ENCODE assay signal across 8 cellular contexts in genomic region chr4:57110635-57111546, GRCh38. TPM values are rescaled to one million over a fixed set of nuclear protein-coding genes. Genes with fewer than 3 reads are reported as not detected.
DNase-seq lines count a peak whose midpoint lies in the region; ATAC-seq and TF ChIP-seq lines count a peak whose summit lies in the region.

No MANE protein-coding gene starts in this region.

- H3K4me1 ChIP-seq in HUES48 (ENCODE audit: control insufficient read depth, insufficient read depth, low read length): peaks cover 10% of the 10 kb centered on the region
- peaks cover 7 to 13% of the 10 kb centered on the region in 2 donors for H3K4me1 ChIP-seq in mucosa of rectum (ENCODE audit: control insufficient read depth in 2 of 2, insufficient read depth in 2 of 2, low read length in 2 of 2)
- H3K4me1 ChIP-seq in upper lobe of left lung: peaks cover 12 to 25% (median 21%) of the 10 kb centered on the region in 4 donors

- no peaks in the 10 kb centered on the region for H3K36me3 Mint-ChIP-seq in WTC11

- H3K27me3 ChIP-seq in HUES48 (ENCODE audit: control insufficient read depth, insufficient read depth, low read length) (peaks cover 65% of the 10 kb centered on the region), mucosa of rectum (ENCODE audit: control insufficient read depth in 2 of 2, insufficient read depth in 2 of 2, low read length in 2 of 2) (peaks cover 6 to 7% of the 10 kb centered on the region in 2 donors), upper lobe of left lung (no peaks in the 10 kb centered on the region)

- H3K36me3 ChIP-seq in HUES48 (ENCODE audit: control insufficient read depth, insufficient read depth, low read length): no peaks in the 10 kb centered on the region
- no peaks in the 10 kb centered on the region for H3K36me3 ChIP-seq in mucosa of rectum (ENCODE audit: control insufficient read depth in 2 of 2, insufficient read depth in 2 of 2, low read length in 2 of 2)
- H3K36me3 ChIP-seq in upper lobe of left lung: no peaks in the 10 kb centered on the region

- 1% methylated on average over 25 of the region's 25 CpGs for WGBS in upper lobe of left lung, 2 donors

- no peak for TF ChIP-seq POLR2A in upper lobe of left lung (IDR thresholded peaks at IDR 0.05)

- H3K27ac ChIP-seq in HUES48 (ENCODE audit: low read depth, low read length) (peak overlapping the region; percentile 12), mucosa of rectum (ENCODE audit: low read depth in 2 of 2, low read length in 2 of 2) (peak overlapping the region; percentile 84 to 85), upper lobe of left lung (peak overlapping the region; percentile 89 to 92 (median 90))

- TF ChIP-seq CTCF in WTC11 (IDR thresholded peaks at IDR 0.05) (no peak), upper lobe of left lung (IDR thresholded peaks at IDR 0.05) (no peak)

- H3K9me3 Mint-ChIP-seq in WTC11: no peaks in the 10 kb centered on the region

- no peak for TF ChIP-seq EP300 in upper lobe of left lung (IDR thresholded peaks at IDR 0.05)

- H3K27ac Mint-ChIP-seq in WTC11: 0 out of 2 replicates have a peak overlapping the region, but pooled peaks have one; percentile 9

- peaks cover 25% of the 10 kb centered on the region for H3K4me1 Mint-ChIP-seq in WTC11

- peak overlapping the region; percentile 93 for H3K4me3 Mint-ChIP-seq in WTC11

- POLR2A ChIA-PET in WTC11 (lab: Charles Lee): no interaction called here

- no peaks in the 10 kb centered on the region for H3K9me3 ChIP-seq in HUES48 (ENCODE audit: control insufficient read depth, insufficient read depth, low read length)
- no peaks in the 10 kb centered on the region for H3K9me3 ChIP-seq in mucosa of rectum (ENCODE audit: control insufficient read depth in 2 of 2, low read length in 2 of 2)
- no peaks in the 10 kb centered on the region for H3K9me3 ChIP-seq in upper lobe of left lung

- ATAC-seq in GM18502 (IDR thresholded peaks at IDR 0.05; ENCODE audit: poor library complexity, unreplicated experiment) (peak; percentile 44), WTC11 (peak; percentile 68), upper lobe of left lung (ENCODE audit: low FRiP score in 2 of 2) (peak; percentile 69 to 72), GM21825 (IDR thresholded peaks at IDR 0.05; ENCODE audit: unreplicated experiment) (no peak)

- H3K9ac ChIP-seq in HUES48 (ENCODE audit: low read depth, low read length) (peak overlapping the region; percentile 22), mucosa of rectum (ENCODE audit: low read depth in 1 of 2, low read length in 2 of 2) (peak overlapping the region; percentile 52 to 79)

- DNase-seq in AG08396 (ENCODE audit: low spot score) (peak; percentile 56), WTC11 (ENCODE audit: low spot score) (peak; percentile 26), fibroblast of gingiva (ENCODE audit: low read depth) (peak; percentile 66), upper lobe of left lung (peak; percentile 3 to 72)

- CTCF ChIA-PET in WTC11 (lab: Charles Lee): interaction anchor here (0.7 to 1.5 kb wide), 4 partner anchors 9 to 80 kb away, joined by 3 to 6 read pairs (median 4); no protein-coding TSS in a partner anchor

- H3K27me3 Mint-ChIP-seq in WTC11 (ENCODE audit: low read depth): peaks cover 75% of the 10 kb centered on the region

- H3K4me3 ChIP-seq in HUES48 (ENCODE audit: low read depth, low read length): peak overlapping the region; percentile 65
- peak overlapping the region; percentile 70 for H3K4me3 ChIP-seq in mucosa of rectum (ENCODE audit: low read length in 2 of 2)
- H3K4me3 ChIP-seq in upper lobe of left lung: peak overlapping the region; percentile 22 to 73 (median 66)

TF ChIP-seq in WTC11, 78 proteins besides CTCF, POLR2A, EP300 and RAD21:
- TF ChIP-seq NFYB (CRISPR knock-in tag; conservative IDR thresholded peaks at IDR 0.05; ENCODE audit: low read depth) (no peak), GTF2I (CRISPR knock-in tag; conservative IDR thresholded peaks at IDR 0.05) (no peak), TCF7 (CRISPR knock-in tag; IDR thresholded peaks at IDR 0.05; ENCODE audit: low read depth) (no peak), ESRRA (CRISPR knock-in tag; IDR thresholded peaks at IDR 0.05; ENCODE audit: borderline replicate concordance) (no peak)
TF ChIP-seq in WTC11: peak in this region for 0.

RNA-seq across cellular contexts. Expression of gene IGFBP7, which starts 0.7 kb away (rescaled TPM):
- total RNA-seq in WTC11 (2021): 1.0 to 1.5 TPM (median 1.4 TPM) in 3 replicates
- 100 to 1,000 TPM; 105 to 705 (median 359) TPM for total RNA-seq in upper lobe of left lung

Comparison
In these comparisons a context has a peak if more than half of its experiments do, and no peak if none do; other contexts are left out.
1. H3K27ac ChIP-seq: peak in every context shown above with its lines; median percentile 90 in upper lobe of left lung; 84 in mucosa of rectum; 12 in HUES48.
2. RNA of gene IGFBP7, which starts 0.7 kb away (total RNA-seq): 105 to 705 TPM in upper lobe of left lung; 1.0 to 1.5 TPM in WTC11; every median in the first group is over 10 times any median in the second.
3. Peak in every context shown above with its lines, with median percentiles within 50 percentile points of each other: DNase-seq and H3K4me3 ChIP-seq.